34 cellular contexts compared by ENCODE assay signal in genomic region chr5:130740047-130740569, GRCh38.
DNase-seq lines count a peak whose midpoint lies in the region; ATAC-seq, FAIRE-seq and TF ChIP-seq lines count a peak whose summit lies in the region.
"Had no signal": no experiment of that assay in that cellular context is flagged by ENCODE, and none has a peak within 500 bp of the region (broad histone marks: within the 10 kb centered on the region; RNA-seq: fewer than 3 reads in every experiment).

No MANE protein-coding gene starts in this region.

- peak in 1 of 2 experiments; percentile 4; a peak in 1 of 5 replicates for TF ChIP-seq RAD21 in A549 (conservative IDR thresholded peaks at IDR 0.05 in 1 of 2, IDR thresholded peaks at IDR 0.05 in 1 of 2)

- H3K4me2 ChIP-seq in A549, result peak overlapping the region; percentile 53
- H3K4me2 ChIP-seq: BLaER1; BLaER1 treated with 17β-estradiol and CSF1 and Interleukin-3, amounts not matched to agents 10 nM and 100 nM had no signal

- no peaks in the 10 kb centered on the region for H3K9me3 ChIP-seq in A549
- H3K9me3 ChIP-seq: BE2C had no signal

- TF ChIP-seq CTCF in A549 (IDR thresholded peaks at IDR 0.05), result no peak

- 8% methylated on average over 5 of the region's 5 CpGs for WGBS in A549 (ENCODE audit: missing lambda C conversion rate)

- no peak overlapping the region for H3K4me3 Mint-ChIP-seq in stimulated activated naive CD8-positive, alpha-beta T cell treated with anti-CD3 and anti-CD28 coated beads, Interleukin-15, amount 100 ng/mL, for 72 hours
- H3K4me3 Mint-ChIP-seq: B cell; CD14-positive monocyte; CD4-positive, alpha-beta memory T cell; CD4-positive, alpha-beta T cell; CD4-positive, CD25-positive, alpha-beta regulatory T cell; CD8-positive, alpha-beta memory T cell; CD8-positive, alpha-beta T cell had no signal

- FAIRE-seq in A549 (lab: Jason Lieb, UNC), result no peak
- FAIRE-seq: A204.1, D721Med, G401.6 had no signal

- ATAC-seq in A549, result peak in 1 of 2 experiments; percentile 97; a peak in 3 of 6 replicates
- no peak for ATAC-seq in stimulated activated naive CD8-positive, alpha-beta T cell treated with anti-CD3 and anti-CD28 coated beads, Interleukin-15, amount 100 ng/mL, for 72 hours
- ATAC-seq: CD8-positive, alpha-beta T cell had no signal

- H3K27ac ChIP-seq in A549, result peak overlapping the region in 1 of 2 experiments; percentile 25; a peak in 1 of 6 replicates
- H3K27ac ChIP-seq: 22Rv1; BLaER1; BLaER1 treated with 17β-estradiol and CSF1 and Interleukin-3, amounts not matched to agents 10 nM and 100 nM; C4-2B had no signal

- no peaks in the 10 kb centered on the region for H3K27me3 Mint-ChIP-seq in stimulated activated naive CD8-positive, alpha-beta T cell treated with anti-CD3 and anti-CD28 coated beads, Interleukin-15, amount 100 ng/mL, for 72 hours
- H3K27me3 Mint-ChIP-seq: B cell had no signal

- no peak for TF ChIP-seq POLR2A in A549 (IDR thresholded peaks at IDR 0.05; ENCODE audit: low read length)

- POLR2A ChIA-PET in A549 (lab: Yijun Ruan, JAX), result no interaction called here

- H3K4me1 Mint-ChIP-seq in stimulated activated naive CD8-positive, alpha-beta T cell treated with anti-CD3 and anti-CD28 coated beads, Interleukin-15, amount 100 ng/mL, for 72 hours, result no peaks in the 10 kb centered on the region
- H3K4me1 Mint-ChIP-seq: B cell; CD14-positive monocyte; CD4-positive, alpha-beta memory T cell; CD4-positive, CD25-positive, alpha-beta regulatory T cell; CD8-positive, alpha-beta memory T cell had no signal

- no peak overlapping the region for H3K4me3 ChIP-seq in A549
- H3K4me3 ChIP-seq: BLaER1; BLaER1 treated with 17β-estradiol and CSF1 and Interleukin-3, amounts not matched to agents 10 nM and 100 nM had no signal

- H3K27ac Mint-ChIP-seq in stimulated activated naive CD8-positive, alpha-beta T cell treated with anti-CD3 and anti-CD28 coated beads, Interleukin-15, amount 100 ng/mL, for 72 hours, result no peak overlapping the region
- H3K27ac Mint-ChIP-seq: B cell; CD14-positive monocyte; CD4-positive, alpha-beta memory T cell; CD4-positive, alpha-beta T cell; CD4-positive, CD25-positive, alpha-beta regulatory T cell; CD8-positive, alpha-beta T cell had no signal

- DNase-seq in DMS53 (lab: John Stamatoyannopoulos, UW), result peak; percentile 48
- no peak for DNase-seq in DMS53 treated with DMSO at 0.1 percent for 48 hours (lab: John Stamatoyannopoulos, UW; ENCODE audit: unreplicated experiment)
- peak; percentile 12 for DNase-seq in NCI-H748 (lab: John Stamatoyannopoulos, UW; ENCODE audit: unreplicated experiment)
- no peak for DNase-seq in NCI-H748 treated with DMSO at 0.1 percent for 48 hours (lab: John Stamatoyannopoulos, UW)
- DNase-seq in A549 (ENCODE audit: low read depth in 1 of 2, low spot score in 1 of 2), result peak in 1 of 2 experiments; percentile 84
- DNase-seq in stimulated activated naive CD8-positive, alpha-beta T cell treated with anti-CD3 and anti-CD28 coated beads, Interleukin-15, amount 100 ng/mL, for 72 hours, result no peak
- DNase-seq: 8988T; ACHN; AML-193; BE2C; C1 segment of cervical spinal cord; Calu3; CD4-positive, alpha-beta memory T cell; CD4-positive, alpha-beta T cell; CD4-positive, CD25-positive, alpha-beta regulatory T cell; CD8-positive, alpha-beta memory T cell; CD8-positive, alpha-beta T cell; COR-L47; DMS 273 treated with DMSO at 0.1 percent for 48 hours; DMS153; DMS79; DMS79 treated with DMSO at 0.1 percent for 48 hours; DND-41; EL had no signal

- TF ChIP-seq EP300 in A549 (IDR thresholded peaks at IDR 0.05), result 0 out of 5 replicates have a peak, but pooled peaks of 1 of the 2 experiments have one; percentile 26

- CTCF ChIA-PET in A549 (lab: Yijun Ruan, JAX), result no interaction called here

- peaks cover 15% of the 10 kb centered on the region for H3K4me1 ChIP-seq in A549
- H3K4me1 ChIP-seq: BE2C; BLaER1; BLaER1 treated with 17β-estradiol and CSF1 and Interleukin-3, amounts not matched to agents 10 nM and 100 nM; Caco-2 had no signal

- H3K9me3 Mint-ChIP-seq in stimulated activated naive CD8-positive, alpha-beta T cell treated with anti-CD3 and anti-CD28 coated beads, Interleukin-15, amount 100 ng/mL, for 72 hours, result peaks cover 0 to 5% of the 10 kb centered on the region in 2 donors

TF ChIP-seq in A549, 52 proteins besides CTCF, POLR2A, EP300 and RAD21:
- TF ChIP-seq ESRRA (IDR thresholded peaks at IDR 0.05; ENCODE audit: borderline replicate concordance, low read length) (no peak), CEBPB (IDR thresholded peaks at IDR 0.05) (peak in 1 of 2 experiments; percentile 53; a peak in 2 of 4 replicates), FOSL2 (IDR thresholded peaks at IDR 0.05) (no peak), FOSL2 (CRISPR knock-in tag; IDR thresholded peaks at IDR 0.05) (peak; percentile 30; the same call in 1 of the 2 replicates), HOXA7 (CRISPR knock-in tag; IDR thresholded peaks at IDR 0.05) (no peak), GATA3 (IDR thresholded peaks at IDR 0.05; ENCODE audit: borderline replicate concordance) (peak; percentile 91), RCOR1 (IDR thresholded peaks at IDR 0.05; ENCODE audit: low read depth, low read length) (no peak), ELK1 (IDR thresholded peaks at IDR 0.05; ENCODE audit: low read depth, low read length) (no peak), RNF2 (IDR thresholded peaks at IDR 0.05; ENCODE audit: borderline replicate concordance, low read depth) (no peak), JUN (IDR thresholded peaks at IDR 0.05) (peak in 1 of 2 experiments; percentile 35; a peak in 1 of 5 replicates), NPAS2 (CRISPR knock-in tag; IDR thresholded peaks at IDR 0.05; ENCODE audit: borderline replicate concordance) (no peak)

Comparison
In these comparisons a context has a peak if more than half of its experiments do, and no peak if none do; other contexts are left out.
1. DNase-seq: peak in DMS53 (single experiment) and NCI-H748 (single experiment); none in DMS53 treated with DMSO at 0.1 percent for 48 hours (single experiment), NCI-H748 treated with DMSO at 0.1 percent for 48 hours (single experiment) and stimulated activated naive CD8-positive, alpha-beta T cell treated with anti-CD3 and anti-CD28 coated beads, Interleukin-15, amount 100 ng/mL, for 72 hours (0 of 2).